1 cellular context compared by ENCODE assay signal in genomic region chr9:121196389-121196788, GRCh38.
TF ChIP-seq lines count a peak whose summit lies in the region.

No MANE protein-coding gene starts in this region.

TF ChIP-seq in IMR-90, 13 proteins besides CTCF, POLR2A, EP300 and RAD21 (continued from another document):
- TF ChIP-seq, protein P1, sequence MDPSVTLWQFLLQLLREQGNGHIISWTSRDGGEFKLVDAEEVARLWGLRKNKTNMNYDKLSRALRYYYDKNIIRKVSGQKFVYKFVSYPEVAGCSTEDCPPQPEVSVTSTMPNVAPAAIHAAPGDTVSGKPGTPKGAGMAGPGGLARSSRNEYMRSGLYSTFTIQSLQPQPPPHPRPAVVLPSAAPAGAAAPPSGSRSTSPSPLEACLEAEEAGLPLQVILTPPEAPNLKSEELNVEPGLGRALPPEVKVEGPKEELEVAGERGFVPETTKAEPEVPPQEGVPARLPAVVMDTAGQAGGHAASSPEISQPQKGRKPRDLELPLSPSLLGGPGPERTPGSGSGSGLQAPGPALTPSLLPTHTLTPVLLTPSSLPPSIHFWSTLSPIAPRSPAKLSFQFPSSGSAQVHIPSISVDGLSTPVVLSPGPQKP (IDR thresholded peaks at IDR 0.05; ENCODE audit: borderline replicate concordance, low read depth, low read length): no peak
- no peak for TF ChIP-seq BHLHE40 (IDR thresholded peaks at IDR 0.05; ENCODE audit: low read depth, low read length)
